ENCODE assay signal across 9 cellular contexts in the genomic region with DNA sequence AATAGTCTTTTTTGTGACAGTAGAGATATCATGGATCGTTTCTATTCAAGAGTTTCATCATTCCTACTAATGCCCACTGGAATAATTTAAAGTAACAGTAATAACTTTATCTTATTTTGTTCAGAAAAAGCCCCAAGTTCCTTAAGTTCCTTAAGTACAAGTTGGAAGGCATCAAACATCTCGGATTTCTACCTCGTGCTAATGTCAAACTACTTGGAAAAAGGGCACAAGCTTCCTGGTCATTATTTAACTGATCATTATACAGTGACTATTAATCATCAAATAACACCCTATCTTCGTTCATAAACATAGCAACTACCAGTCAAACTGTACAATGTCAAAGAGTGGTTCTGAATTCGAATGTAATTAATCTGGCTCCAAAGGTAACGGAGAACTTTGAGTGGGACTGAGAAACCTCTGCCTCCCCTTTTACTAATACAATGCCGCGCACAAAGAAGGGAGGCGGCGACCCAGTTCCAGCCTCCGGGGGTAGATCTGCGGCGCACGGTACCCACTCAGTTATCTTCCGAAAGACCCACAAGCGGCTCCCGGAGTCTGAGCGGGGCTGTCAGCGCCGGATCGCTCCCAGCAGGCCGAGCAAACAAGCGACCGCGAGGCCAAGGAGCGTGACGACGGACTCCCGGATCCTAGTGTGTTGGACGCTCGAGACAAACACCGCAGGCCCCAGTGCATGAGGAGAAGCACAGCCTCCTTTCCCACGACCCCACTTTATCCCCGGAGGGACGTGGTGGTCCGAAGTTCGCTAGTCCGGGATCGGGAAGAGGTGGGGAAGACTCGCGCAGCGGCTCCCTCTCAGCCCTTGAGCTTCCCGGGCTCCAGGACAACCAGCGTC. TPM values are rescaled to one million over a fixed set of nuclear protein-coding genes. Genes with fewer than 3 reads are reported as not detected.
DNase-seq lines count a peak whose midpoint lies in the region; ATAC-seq, FAIRE-seq and TF ChIP-seq lines count a peak whose summit lies in the region.
"Had no signal": no experiment of that assay in that cellular context is flagged by ENCODE, and none has a peak within 500 bp of the region (broad histone marks: within the 10 kb centered on the region; RNA-seq: fewer than 3 reads in every experiment).

No MANE protein-coding gene starts in this region.

- H3K9me3 ChIP-seq in MG63 (no peaks in the 10 kb centered on the region), HepG2 (ENCODE audit: low read length) (no peaks in the 10 kb centered on the region)

- in situ Hi-C loops in HepG2 (cut with HindIII; ENCODE audit: extremely low pct_ligation_motif_present, low pct_unique_long_range_greater_than_20kb) = no loop called here

- TF ChIP-seq EP300 in HepG2 (IDR thresholded peaks at IDR 0.05; ENCODE audit: low read depth in 2 of 2, low read length in 2 of 2) = no peak
- TF ChIP-seq EP300 in HepG2 (CRISPR knock-in tag; IDR thresholded peaks at IDR 0.05; ENCODE audit: borderline replicate concordance) = no peak

- H3K4me2 ChIP-seq in HepG2 (ENCODE audit: low read depth, low read length) = peak overlapping the region; percentile 72

- POLR2A ChIA-PET in WTC11 (lab: Charles Lee) = interaction anchor here (0.8 to 2.0 kb wide), 4 partner anchors 65 to 228 kb away, joined by 3 to 11 read pairs (median 3); partner anchors contain the start of gene EPM2A
- POLR2A ChIA-PET in HepG2 (lab: Yijun Ruan, JAX) = interaction anchor here (0.8 to 2.0 kb wide), 8 partner anchors 8 to 580 kb away, joined by 3 to 17 read pairs (median 4); partner anchors contain the start of genes EPM2A, FBXO30 and RAB32

- WGBS in HepG2 (ENCODE audit: low lambda C conversion rate) = 5% methylated on average over 37 of the region's 44 CpGs

- H3K79me2 ChIP-seq in HepG2 (ENCODE audit: insufficient read depth, low read length) = peaks cover 52% of the 10 kb centered on the region

- TSS peak; percentile 66 for BruUV-seq in HepG2 (replicated peaks; lab: Mats Ljungman, UMichigan)

- peak; percentile 71 for DNase-seq in GM06990 (ENCODE audit: extremely low read depth, insufficient read length)
- no peak for DNase-seq in H7
- peak; percentile 61 for DNase-seq in MG63
- peak; percentile 51 for DNase-seq in WTC11 (ENCODE audit: low spot score)
- peak; percentile 86 for DNase-seq in chondrocyte (ENCODE audit: low spot score)
- no peak for DNase-seq in HepG2 (ENCODE audit: low spot score)
- DNase-seq in stimulated activated CD4-positive, alpha-beta T cell treated with anti-CD3 and anti-CD28 coated beads, Interleukin-2, amount 100 ng/mL, for 4 hours (ENCODE audit: low read depth) = peak; percentile 14
- no peak for DNase-seq in NCI-H446 treated with DMSO at 0.1 percent for 48 hours (lab: John Stamatoyannopoulos, UW)

- peak overlapping the region; percentile 86 for H3K9ac ChIP-seq in HepG2 (ENCODE audit: insufficient read depth, low read depth, low read length)

- peaks cover 3% of the 10 kb centered on the region for H4K20me1 ChIP-seq in HepG2 (ENCODE audit: insufficient read depth, low read length)

- H3K4me3 Mint-ChIP-seq in WTC11 (peak overlapping the region; percentile 86), chondrocyte (ENCODE audit: unreplicated experiment) (peak overlapping the region; percentile 96)

- H3K27ac Mint-ChIP-seq in WTC11 (peak overlapping the region; percentile 50; the same call in 1 of the 2 replicates), chondrocyte (ENCODE audit: unreplicated experiment) (peak overlapping the region; percentile 98)

- no peaks in the 10 kb centered on the region for H3K9me3 Mint-ChIP-seq in WTC11
- no peaks in the 10 kb centered on the region for H3K9me3 Mint-ChIP-seq in chondrocyte (ENCODE audit: low read depth)

- H3K4me1 Mint-ChIP-seq in WTC11 (peaks cover 29% of the 10 kb centered on the region), chondrocyte (ENCODE audit: low read depth) (peaks cover 34% of the 10 kb centered on the region)

- no peak for FAIRE-seq in HepG2 (lab: Jason Lieb, UNC)
- FAIRE-seq: islet of Langerhans had no signal

- intact Hi-C loops in HepG2 (cut with micrococcal nuclease; ENCODE audit: unreplicated experiment) = loop anchor here (5.0 kb wide), 2 partner anchors 151 to 579 kb away; partner anchors contain the start of genes FBXO30 and RAB32

- ATAC-seq in WTC11 (peak; percentile 11), HepG2 (peak; percentile 80)

- peak overlapping the region; percentile 88 for H3K27ac ChIP-seq in HepG2 (ENCODE audit: extremely low read length, insufficient read depth, low read length)

- H3K27me3 ChIP-seq in GM06990 (replicated peaks; ENCODE audit: control insufficient read depth, insufficient read depth, low read length) (no peaks in the 10 kb centered on the region), H7 (ENCODE audit: control insufficient read depth, insufficient read depth, low read length) (no peaks in the 10 kb centered on the region), MG63 (no peaks in the 10 kb centered on the region), HepG2 (ENCODE audit: control insufficient read depth in 1 of 2, insufficient read depth in 2 of 2, low read length in 2 of 2) (no peaks in the 10 kb centered on the region; a peak in 1 of 5 replicates)

- CTCF ChIA-PET in WTC11 (lab: Charles Lee) (interaction anchor here (0.8 to 3.0 kb wide), 5 partner anchors 33 to 329 kb away, joined by 3 to 14 read pairs (median 4); partner anchors contain the start of gene GRM1), HepG2 (lab: Yijun Ruan, JAX; ENCODE audit: low intra/inter-chr PET ratio, low total read pairs) (no interaction called here)

- peak overlapping the region; percentile 83 for H3K4me3 ChIP-seq in GM06990 (replicated peaks; ENCODE audit: low read depth, low read length)
- H3K4me3 ChIP-seq in H7 (ENCODE audit: insufficient read depth, low read depth, low read length) = peak overlapping the region; percentile 92
- peak overlapping the region; percentile 84 for H3K4me3 ChIP-seq in MG63
- peak overlapping the region; percentile 64 to 87 (median 78) for H3K4me3 ChIP-seq in HepG2 (replicated peaks in 1 of 3; ENCODE audit: insufficient read depth in 1 of 3, low read depth in 2 of 3, low read length in 3 of 3)

- no peak; the same call in 1 of the 2 replicates for TF ChIP-seq RAD21 in HepG2 (CRISPR knock-in tag; IDR thresholded peaks at IDR 0.05)

- peaks cover 31% of the 10 kb centered on the region for H3K4me1 ChIP-seq in HepG2 (ENCODE audit: insufficient read depth, low read length)

- H3K36me3 ChIP-seq in GM06990 (ENCODE audit: control insufficient read depth, insufficient read depth, low read length) (no peaks in the 10 kb centered on the region), H7 (replicated peaks; ENCODE audit: control insufficient read depth, insufficient read depth, low read length) (no peaks in the 10 kb centered on the region), MG63 (0 out of 2 replicates have a peak, but pooled peaks cover 2% of the 10 kb centered on the region), HepG2 (replicated peaks in 1 of 2; ENCODE audit: control insufficient read depth in 1 of 2, insufficient read depth in 2 of 2, low read length in 2 of 2) (no peaks in the 10 kb centered on the region)

- TF ChIP-seq CTCF in GM06990 (IDR thresholded peaks at IDR 0.05; ENCODE audit: insufficient read depth, low read length, poor library complexity, severe bottlenecking) (no peak), WTC11 (IDR thresholded peaks at IDR 0.05) (no peak), chondrocyte (IDR thresholded peaks at IDR 0.05) (peak; percentile 18), HepG2 (CRISPR knock-in tag; IDR thresholded peaks at IDR 0.05) (0 out of 2 replicates have a peak, but pooled peaks have one; percentile 3)

- H2AFZ ChIP-seq in HepG2 (ENCODE audit: low read length) = no peak overlapping the region

- H3K27me3 Mint-ChIP-seq in WTC11 (ENCODE audit: low read depth) (peaks cover 5% of the 10 kb centered on the region; the same call in 1 of the 2 replicates), chondrocyte (ENCODE audit: low read depth) (no peaks in the 10 kb centered on the region)

- peak; percentile 70 for TF ChIP-seq POLR2A in HepG2 (IDR thresholded peaks at IDR 0.05; ENCODE audit: insufficient read depth in 1 of 2, low read depth in 2 of 2, low read length in 2 of 2)

- H3K36me3 Mint-ChIP-seq in WTC11 (no peaks in the 10 kb centered on the region), chondrocyte (ENCODE audit: low read depth) (no peaks in the 10 kb centered on the region)

TF ChIP-seq in WTC11, 78 proteins besides CTCF, POLR2A, EP300 and RAD21 (continues in another document):
- no peak for TF ChIP-seq RORB (CRISPR knock-in tag; IDR thresholded peaks at IDR 0.05)

TF ChIP-seq in HepG2, 621 proteins besides CTCF, POLR2A, EP300 and RAD21 (continues in another document):
- no peak for TF ChIP-seq GFI1 (CRISPR knock-in tag; IDR thresholded peaks at IDR 0.05; ENCODE audit: borderline replicate concordance)
- no peak for TF ChIP-seq HDAC2 (CRISPR knock-in tag; IDR thresholded peaks at IDR 0.05)
- TF ChIP-seq MAFF (IDR thresholded peaks at IDR 0.05; ENCODE audit: low read depth, low read length) = no peak

RNA-seq across cellular contexts. Expression of gene SHPRH, which starts 0.7 kb away (rescaled TPM):
- total RNA-seq in H7 (2014; rRNA removed; shearing (Covaris generic)) = 15.7 and 18.5 TPM in 2 replicates
- total RNA-seq in MG63 (2014; rRNA removed; shearing (Covaris generic); ENCODE audit: low replicate concordance) = 3.7 and 4.9 TPM in 2 replicates
- total RNA-seq in WTC11 (2021) (18.3 to 20.0 TPM (median 19.0 TPM) in 3 replicates), chondrocyte (10.9 to 16.6 TPM (median 11.5 TPM) in 3 replicates), HepG2 (2016; rRNA removed; fragmentation: Illumina TruSeq; extraction: Trizol) (17.6 and 22.3 TPM in 2 replicates)
- total RNA-seq in HepG2 (2016; cell fraction: cytosol; rRNA removed; fragmentation: Illumina TruSeq; extraction: Trizol; ENCODE audit: low read depth) = 23.1 and 23.4 TPM in 2 replicates
- total RNA-seq in HepG2 (2016; cell fraction: insoluble cytoplasmic fraction; rRNA removed; fragmentation: Illumina TruSeq; extraction: Trizol) = 17.3 and 19.8 TPM in 2 replicates
- total RNA-seq in HepG2 (2016; cell fraction: membrane; rRNA removed; fragmentation: Illumina TruSeq; extraction: Trizol) = 8.6 and 9.9 TPM in 2 replicates
- total RNA-seq in HepG2 (2016; cell fraction: nucleus; rRNA removed; fragmentation: Illumina TruSeq; extraction: Trizol) = 58.7 and 61.1 TPM in 2 replicates
- 6.9 and 8.2 TPM in 2 replicates for polyA plus RNA-seq in HepG2 (2011; rRNA removed)
- 2.3 and 3.8 TPM in 2 replicates for polyA plus RNA-seq in HepG2 (2011; cell fraction: cytosol; rRNA removed)
- polyA plus RNA-seq in HepG2 (2011; cell fraction: nucleus; rRNA removed) = 11.7 and 14.3 TPM in 2 replicates
- polyA plus RNA-seq in HepG2 (2012) = 4.4 and 5.9 TPM in 2 replicates
- polyA plus RNA-seq in HepG2 (2016; cell fraction: cytosol; fragmentation: Illumina TruSeq; extraction: Trizol; ENCODE audit: low read depth) = 0.18 and 0.19 TPM in 2 replicates
- 7.5 and 8.4 TPM in 2 replicates for polyA plus RNA-seq in HepG2 (2016; cell fraction: insoluble cytoplasmic fraction; fragmentation: Illumina TruSeq; extraction: Trizol; ENCODE audit: low read depth)
- polyA plus RNA-seq in HepG2 (2016; cell fraction: membrane; fragmentation: Illumina TruSeq; extraction: Trizol; ENCODE audit: low read depth) = 0.63 and 0.86 TPM in 2 replicates
- polyA plus RNA-seq in HepG2 (2016; cell fraction: nucleus; fragmentation: Illumina TruSeq; extraction: Trizol; ENCODE audit: insufficient read depth, low read depth) = 17.6 and 19.4 TPM in 2 replicates
- 14.0 and 20.6 TPM in 2 replicates for polyA minus RNA-seq in HepG2 (2011; rRNA and poly(A)+ RNA removed; ENCODE audit: low replicate concordance)
- polyA minus RNA-seq in HepG2 (2011; cell fraction: cytosol; rRNA and poly(A)+ RNA removed) = 11.6 and 14.1 TPM in 2 replicates
- polyA minus RNA-seq in HepG2 (2011; cell fraction: nucleus; rRNA and poly(A)+ RNA removed) = 144 and 160 TPM in 2 replicates

Comparison
In these comparisons a context has a peak if more than half of its experiments do, and no peak if none do; other contexts are left out.
1. DNase-seq: peak in GM06990 (single experiment), MG63 (single experiment), WTC11 (single experiment), chondrocyte (single experiment) and stimulated activated CD4-positive, alpha-beta T cell treated with anti-CD3 and anti-CD28 coated beads, Interleukin-2, amount 100 ng/mL, for 4 hours (single experiment); none in H7 (single experiment), HepG2 (single experiment) and NCI-H446 treated with DMSO at 0.1 percent for 48 hours (single experiment).
2. CTCF ChIP-seq: peak in chondrocyte (single experiment) and HepG2 (single experiment); none in GM06990 (single experiment) and WTC11 (single experiment).
3. Peak in every context shown above with its lines, with median percentiles within 50 percentile points of each other: H3K4me3 ChIP-seq.